13 cellular contexts compared by ENCODE assay signal in the genomic region with DNA sequence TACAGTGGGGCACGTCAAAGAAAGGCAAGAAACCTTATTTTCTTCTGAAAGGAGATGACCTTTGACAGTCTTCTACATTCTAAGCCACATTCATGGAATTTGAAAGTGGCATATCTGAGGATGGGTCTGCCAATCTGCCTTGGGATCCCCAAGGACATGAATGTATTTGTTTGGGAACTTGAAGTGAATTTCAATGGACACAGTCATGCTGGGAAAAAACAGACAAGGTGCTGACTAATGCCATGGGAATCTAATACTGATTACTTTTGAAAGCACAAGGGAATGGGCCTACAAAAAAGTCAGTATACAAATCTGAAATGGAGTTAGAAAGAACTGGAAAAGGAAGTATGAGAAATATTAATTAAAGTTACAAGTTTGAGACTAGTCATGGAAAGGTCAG.
DNase-seq lines count a peak whose midpoint lies in the region; ATAC-seq and TF ChIP-seq lines count a peak whose summit lies in the region.
"Had no signal": no experiment of that assay in that cellular context is flagged by ENCODE, and none has a peak within 500 bp of the region (broad histone marks: within the 10 kb centered on the region; RNA-seq: fewer than 3 reads in every experiment).

No MANE protein-coding gene starts in this region.

- no peak for ATAC-seq in HG03442 (IDR thresholded peaks at IDR 0.05; ENCODE audit: unreplicated experiment)
- no peak for ATAC-seq in GM19328 (IDR thresholded peaks at IDR 0.05; ENCODE audit: unreplicated experiment)
- ATAC-seq: stimulated activated effector memory CD8-positive, alpha-beta T cell treated with anti-CD3 and anti-CD28 coated beads, Interleukin-12 subunit alpha, Interleukin-12 subunit beta, amount 100 ng/mL, for 72 hours had no signal

- peak; percentile 34 for DNase-seq in AG09319 (ENCODE audit: extremely low read depth, low read depth)
- peak; percentile 58 for DNase-seq in NCI-H226
- DNase-seq in epithelial cell of esophagus (ENCODE audit: low read depth), result peak; percentile 75
- peak; percentile 71 for DNase-seq in myocyte (ENCODE audit: low read depth)
- no peak for DNase-seq in NCI-H446 treated with DMSO at 0.1 percent for 48 hours (lab: John Stamatoyannopoulos, UW)
- no peak for DNase-seq in DMS 273 treated with DMSO at 0.1 percent for 48 hours (lab: John Stamatoyannopoulos, UW)
- DNase-seq: GDM1, kidney, NCI-H1092, NCI-H69 had no signal

- H3K4me3 ChIP-seq in epithelial cell of esophagus (ENCODE audit: low read length), result no peak overlapping the region

- TF ChIP-seq CTCF in AG09319 (IDR thresholded peaks at IDR 0.05; ENCODE audit: low read depth, low read length) (no peak), epithelial cell of esophagus (IDR thresholded peaks at IDR 0.05; ENCODE audit: insufficient read depth, low read depth, low read length, missing control alignments) (no peak)

Comparison
In these comparisons a context has a peak if more than half of its experiments do, and no peak if none do; other contexts are left out.
1. DNase-seq: peak in AG09319 (single experiment), NCI-H226 (single experiment), epithelial cell of esophagus (single experiment) and myocyte (single experiment); none in NCI-H446 treated with DMSO at 0.1 percent for 48 hours (single experiment) and DMS 273 treated with DMSO at 0.1 percent for 48 hours (single experiment).